8 cellular contexts compared by ENCODE assay signal in the genomic region with DNA sequence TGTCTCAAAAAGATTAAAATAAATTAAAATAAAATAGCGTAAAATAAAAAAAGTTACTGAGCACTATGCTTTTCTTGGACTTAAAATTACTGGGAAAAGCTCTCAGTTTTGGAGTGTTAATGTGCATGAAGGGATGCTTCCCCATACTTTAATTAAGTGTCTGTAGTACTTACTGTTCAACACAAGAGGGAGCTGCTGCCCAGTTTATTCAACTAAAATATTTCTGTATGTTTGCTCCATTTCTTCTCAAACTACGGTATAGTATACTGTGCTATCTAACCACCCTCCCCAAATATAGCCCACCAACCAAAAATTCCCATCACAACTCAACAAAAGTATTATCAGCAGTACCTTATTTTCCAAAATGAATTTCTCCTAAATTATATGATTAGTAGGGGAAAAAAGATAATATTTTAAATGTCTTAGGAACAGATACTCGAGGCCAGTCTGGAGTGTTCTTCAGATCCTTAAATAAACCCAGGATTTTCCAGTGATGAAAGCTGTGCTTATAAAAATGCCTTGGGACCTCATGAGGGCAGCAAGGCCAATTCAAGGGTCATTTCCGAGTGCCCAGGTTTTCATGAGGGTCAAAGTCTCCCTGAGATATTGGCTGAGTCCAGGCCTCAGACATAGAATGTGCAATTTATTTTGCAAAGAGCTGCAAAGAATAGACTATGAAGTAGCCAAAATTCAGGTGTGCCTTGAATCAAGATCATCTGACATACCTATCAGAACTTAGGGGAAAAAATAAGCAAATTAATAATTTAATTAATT.
A peak's percentile ranks its signal among the peaks of the same experiment; 100 is the strongest.
DNase-seq lines count a peak whose midpoint lies in the region; FAIRE-seq and TF ChIP-seq lines count a peak whose summit lies in the region.

No MANE protein-coding gene starts in this region.

- no peaks in the 10 kb centered on the region for H3K36me3 ChIP-seq in Karpas-422 (ENCODE audit: insufficient read depth, low read length)
- H3K36me3 ChIP-seq in H1 (ENCODE audit: control insufficient read depth in 2 of 4, insufficient read depth in 4 of 4, low read length in 3 of 4) = no peaks in the 10 kb centered on the region

- no peaks in the 10 kb centered on the region for H3K23me2 ChIP-seq in H1 (ENCODE audit: low read depth, low read length)

- CTCF ChIA-PET in RWPE1 (lab: Yijun Ruan, JAX) (interaction anchor here (0.5 to 1.9 kb wide), 16 partner anchors 9 to 1460 kb away, joined by 3 to 8 read pairs (median 3); no protein-coding TSS in a partner anchor), H1 (lab: Charles Lee; ENCODE audit: partially characterized antibody) (interaction anchor here (0.5 to 11.3 kb wide), 74 partner anchors 14 to 1398 kb away, joined by 3 to 173 read pairs (median 4); a partner anchor contains a TSS)

- no peak overlapping the region for H3K18ac ChIP-seq in H1 (ENCODE audit: extremely low read depth, low read length)

- TF ChIP-seq POLR2A in H1 (IDR thresholded peaks at IDR 0.05; ENCODE audit: control extremely low read depth in 1 of 2, low read depth in 2 of 2, low read length in 2 of 2) = no peak

- no peaks in the 10 kb centered on the region for H4K20me1 ChIP-seq in Karpas-422 (ENCODE audit: insufficient read depth, low read depth, low read length)
- H4K20me1 ChIP-seq in H1 (replicated peaks in 1 of 2; ENCODE audit: control insufficient read depth in 1 of 2, insufficient read depth in 2 of 2, low read length in 2 of 2) = no peaks in the 10 kb centered on the region

- no peaks in the 10 kb centered on the region for H3K4me1 ChIP-seq in Karpas-422 (ENCODE audit: low read length)
- peaks cover 0 to 5% (median 0%) of the 10 kb centered on the region in 4 experiments; a peak in 1 of 7 replicates for H3K4me1 ChIP-seq in H1 (replicated peaks in 1 of 4; ENCODE audit: control insufficient read depth in 3 of 4, insufficient read depth in 4 of 4, low read length in 3 of 4)

- no peaks in the 10 kb centered on the region for H3K27me3 ChIP-seq in Karpas-422 (ENCODE audit: low read length)
- H3K27me3 ChIP-seq in H1 (replicated peaks in 1 of 4; ENCODE audit: control insufficient read depth in 3 of 4, extremely low read depth in 1 of 4, insufficient read depth in 3 of 4, low read length in 3 of 4) = no peaks in the 10 kb centered on the region

- 44% methylated on average over 4 of the region's 4 CpGs; no CpG with 5 or more reads in 1 of the 2 experiments for WGBS in H1 (ENCODE audit: extremely low coverage in 1 of 2, insufficient coverage in 1 of 2, insufficient read length in 1 of 2, insufficient replicate concordance in 2 of 2, low coverage in 1 of 2, low lambda C conversion rate in 2 of 2, missing lambda C conversion rate in 1 of 2), 2 experiments

- H3K4me3 ChIP-seq in GM12864 (ENCODE audit: low read depth, low read length) (no peak overlapping the region), Karpas-422 (ENCODE audit: low read length) (no peak overlapping the region), H1 (ENCODE audit: extremely low read depth in 1 of 4, insufficient read depth in 2 of 4, low read depth in 3 of 4, low read length in 4 of 4) (no peak overlapping the region)

- H4K91ac ChIP-seq in H1 (replicated peaks; ENCODE audit: insufficient read length, low read length) = no peak overlapping the region

- no peak overlapping the region for H3K4ac ChIP-seq in H1 (replicated peaks; ENCODE audit: insufficient read length, low read depth, low read length)

- no peak overlapping the region for H2BK12ac ChIP-seq in H1 (ENCODE audit: low read depth, low read length)

- TF ChIP-seq RAD21 in H1 (IDR thresholded peaks at IDR 0.05 in 1 of 2, conservative IDR thresholded peaks at IDR 0.05 in 1 of 2; ENCODE audit: low read depth in 2 of 2, low read length in 2 of 2) = peak; percentile 82 to 83

- H3K9me3 ChIP-seq in Karpas-422 (ENCODE audit: low read length) (no peaks in the 10 kb centered on the region), H1 (ENCODE audit: insufficient read depth in 2 of 2, low read depth in 1 of 2, low read length in 1 of 2) (no peaks in the 10 kb centered on the region)

- no peaks in the 10 kb centered on the region for H3K79me2 ChIP-seq in Karpas-422 (ENCODE audit: low read length)
- no peaks in the 10 kb centered on the region for H3K79me2 ChIP-seq in H1 (ENCODE audit: control insufficient read depth in 1 of 2, insufficient read depth in 2 of 2, low read length in 2 of 2)

- no peak for FAIRE-seq in H1 (lab: Jason Lieb, UNC)

- TF ChIP-seq CTCF in GM12864 (IDR thresholded peaks at IDR 0.05; ENCODE audit: low read depth, low read length, missing control alignments) (peak; percentile 66), RWPE1 (conservative IDR thresholded peaks at IDR 0.05; ENCODE audit: low read depth) (peak; percentile 76), H1 (IDR thresholded peaks at IDR 0.05; ENCODE audit: control extremely low read depth in 1 of 3, insufficient read depth in 1 of 3, low read depth in 1 of 3, low read length in 3 of 3) (peak in 2 of 3 experiments; percentile 50 to 55; a peak in 2 of 4 replicates)

- no peak overlapping the region for H4K8ac ChIP-seq in H1 (ENCODE audit: extremely low read depth, insufficient read depth, low read length)

- no peaks in the 10 kb centered on the region for H3K9me2 ChIP-seq in Karpas-422 (replicated peaks; ENCODE audit: insufficient read depth, low read length)

- no peak overlapping the region for H2BK15ac ChIP-seq in H1 (ENCODE audit: low read length)

- H3K14ac ChIP-seq in H1 (ENCODE audit: insufficient read length) = no peak overlapping the region

- TF ChIP-seq EP300 in H1 (IDR thresholded peaks at IDR 0.05; ENCODE audit: borderline replicate concordance in 1 of 2, low read depth in 2 of 2, low read length in 2 of 2) = no peak

- H2AK5ac ChIP-seq in H1 (ENCODE audit: low read depth, low read length) = no peak overlapping the region

- H2BK5ac ChIP-seq in H1 (ENCODE audit: low read depth, low read length) = no peak overlapping the region

- H3K23ac ChIP-seq in H1 (ENCODE audit: insufficient read length) = no peak overlapping the region

- H3K9ac ChIP-seq in Karpas-422 (ENCODE audit: low read length) = no peak overlapping the region
- H3K9ac ChIP-seq in H1 (replicated peaks in 1 of 4; ENCODE audit: extremely low read depth in 1 of 4, low read depth in 3 of 4, low read length in 3 of 4) = no peak overlapping the region

- no peak overlapping the region for H2BK20ac ChIP-seq in H1 (ENCODE audit: low read length)

- no peak overlapping the region for H2BK120ac ChIP-seq in H1 (replicated peaks; ENCODE audit: low read depth, low read length)

- POLR2A ChIA-PET in RWPE1 (lab: Yijun Ruan, JAX; ENCODE audit: low non-redundant PET) (no interaction called here), H1 (lab: Charles Lee; ENCODE audit: partially characterized antibody) (interaction anchor here (1.0 kb wide), 1 partner anchor 294 kb away, joined by 3 read pairs; no protein-coding TSS in a partner anchor)

- no peak overlapping the region for H2AFZ ChIP-seq in Karpas-422 (ENCODE audit: low read length)
- no peak overlapping the region for H2AFZ ChIP-seq in H1 (ENCODE audit: low read length)

- no peak overlapping the region for H4K5ac ChIP-seq in H1 (ENCODE audit: insufficient read length, low read depth, low read length)

- H3K4me2 ChIP-seq in Karpas-422 (ENCODE audit: low read depth, low read length, poor library complexity, severe bottlenecking) (no peak overlapping the region), H1 (ENCODE audit: insufficient read depth in 1 of 2, low read depth in 2 of 2, low read length in 2 of 2) (no peak overlapping the region)

- no peak overlapping the region for H3K56ac ChIP-seq in H1 (replicated peaks; ENCODE audit: insufficient read length, low read depth, low read length)

- peak; percentile 66 to 67 for DNase-seq in AML-193 (lab: John Stamatoyannopoulos, UW)
- DNase-seq in GM12864 (ENCODE audit: low read depth) = peak; percentile 21
- peak; percentile 81 for DNase-seq in Karpas-422
- DNase-seq in RWPE1 (ENCODE audit: low spot score) = peak; percentile 58
- DNase-seq in H1 (ENCODE audit: low read depth in 1 of 2, low spot score in 2 of 2) = no peak
- DNase-seq in midbrain (lab: John Stamatoyannopoulos, UW) = peak; percentile 80
- no peak for DNase-seq in GDM1 (lab: John Stamatoyannopoulos, UW)
- no peak for DNase-seq in stimulated activated CD4-positive, alpha-beta T cell treated with anti-CD3 and anti-CD28 coated beads, Interleukin-2, amount 100 ng/mL, for 24 hours

- H3K27ac ChIP-seq in Karpas-422 (ENCODE audit: low read length) (no peak overlapping the region), RWPE1 (no peak overlapping the region), H1 (ENCODE audit: low read depth, low read length) (no peak overlapping the region)

- H3K79me1 ChIP-seq in H1 (ENCODE audit: low read depth, low read length) = no peaks in the 10 kb centered on the region

Comparison
In these comparisons a context has a peak if more than half of its experiments do, and no peak if none do; other contexts are left out.
1. DNase-seq: peak in AML-193 (2 of 2), GM12864 (single experiment), Karpas-422 (single experiment), RWPE1 (single experiment) and midbrain (single experiment); none in H1 (0 of 2), GDM1 (single experiment) and stimulated activated CD4-positive, alpha-beta T cell treated with anti-CD3 and anti-CD28 coated beads, Interleukin-2, amount 100 ng/mL, for 24 hours (0 of 2).
2. Peak in every context shown above with its lines, with median percentiles within 50 percentile points of each other: CTCF ChIP-seq.